ENCODE assay signal across 25 cellular contexts in genomic region chr15:41840673-41841072, GRCh38.
"Had no signal": no experiment of that assay in that cellular context is flagged by ENCODE, and none has a peak within 500 bp of the region (broad histone marks: within the 10 kb centered on the region; RNA-seq: fewer than 3 reads in every experiment).

No MANE protein-coding gene starts in this region.

- H3K27ac Mint-ChIP-seq: activated B cell treated with CpG ODN at 0.5 μM for 24 hours; activated CD4-positive, alpha-beta memory T cell treated with anti-CD3 and anti-CD28 coated beads, Interleukin-2, amount 10 ng/mL, durations not matched to agents 7 days and 5 days; activated CD4-positive, alpha-beta T cell treated with anti-CD3 and anti-CD28 coated beads, Interleukin-2, amount 10 ng/mL, durations not matched to agents 7 days and 5 days; activated naive CD4-positive, alpha-beta T cell treated with anti-CD3 and anti-CD28 coated beads for 36 hours; activated naive CD8-positive, alpha-beta T cell treated with anti-CD3 and anti-CD28 coated beads for 36 hours; activated T-helper 17 cell treated with anti-CD3 and anti-CD28 coated beads, Interleukin-2, amount 50 U/mL, for 72 hours had no signal

- H3K9me3 ChIP-seq: breast epithelium had no signal

- H3K27ac ChIP-seq: breast epithelium, PC-9 had no signal

- H3K4me2 ChIP-seq: PC-9 had no signal

- ATAC-seq: activated T-helper 17 cell treated with anti-CD3 and anti-CD28 coated beads, Interleukin-2, amount 50 U/mL, for 72 hours had no signal

- FAIRE-seq: TTC549 had no signal

- H3K27me3 Mint-ChIP-seq: activated B cell treated with CpG ODN at 0.5 μM for 24 hours; activated CD4-positive, alpha-beta memory T cell treated with anti-CD3 and anti-CD28 coated beads, Interleukin-2, amount 10 ng/mL, durations not matched to agents 7 days and 5 days; activated CD4-positive, alpha-beta T cell treated with anti-CD3 and anti-CD28 coated beads, Interleukin-2, amount 10 ng/mL, durations not matched to agents 7 days and 5 days; activated naive CD8-positive, alpha-beta T cell treated with anti-CD3 and anti-CD28 coated beads for 36 hours; activated T-helper 17 cell treated with anti-CD3 and anti-CD28 coated beads, Interleukin-2, amount 50 U/mL, for 72 hours had no signal

- H3K9me3 Mint-ChIP-seq: activated B cell treated with CpG ODN at 0.5 μM for 24 hours; activated CD4-positive, alpha-beta memory T cell treated with anti-CD3 and anti-CD28 coated beads, Interleukin-2, amount 10 ng/mL, durations not matched to agents 7 days and 5 days; activated CD4-positive, alpha-beta T cell treated with anti-CD3 and anti-CD28 coated beads, Interleukin-2, amount 10 ng/mL, durations not matched to agents 7 days and 5 days; activated naive CD4-positive, alpha-beta T cell treated with anti-CD3 and anti-CD28 coated beads for 36 hours; activated naive CD8-positive, alpha-beta T cell treated with anti-CD3 and anti-CD28 coated beads for 36 hours; activated T-helper 17 cell treated with anti-CD3 and anti-CD28 coated beads, Interleukin-2, amount 50 U/mL, for 72 hours had no signal

- H3K4me1 Mint-ChIP-seq: activated CD4-positive, alpha-beta memory T cell treated with anti-CD3 and anti-CD28 coated beads, Interleukin-2, amount 10 ng/mL, durations not matched to agents 7 days and 5 days; activated CD4-positive, alpha-beta T cell treated with anti-CD3 and anti-CD28 coated beads, Interleukin-2, amount 10 ng/mL, durations not matched to agents 7 days and 5 days; activated naive CD8-positive, alpha-beta T cell treated with anti-CD3 and anti-CD28 coated beads for 36 hours; activated T-helper 17 cell treated with anti-CD3 and anti-CD28 coated beads, Interleukin-2, amount 50 U/mL, for 72 hours had no signal

- DNase-seq: activated B cell treated with CpG ODN at 0.5 μM for 24 hours; activated CD4-positive, alpha-beta memory T cell treated with anti-CD3 and anti-CD28 coated beads, Interleukin-2, amount 10 ng/mL, durations not matched to agents 7 days and 5 days; activated CD4-positive, alpha-beta T cell treated with anti-CD3 and anti-CD28 coated beads for 1 hour; activated CD4-positive, alpha-beta T cell treated with anti-CD3 and anti-CD28 coated beads, Interleukin-2, amount 10 ng/mL, durations not matched to agents 7 days and 5 days; activated gamma-delta T cell; activated naive CD4-positive, alpha-beta T cell treated with anti-CD3 and anti-CD28 coated beads for 36 hours; activated naive CD8-positive, alpha-beta T cell treated with anti-CD3 and anti-CD28 coated beads for 36 hours; activated T-cell treated with anti-CD3 and anti-CD28 coated beads for 4 hours; activated T-cell treated with anti-CD3 and anti-CD28 coated beads, Interleukin-2, amount 50 U/mL, for 48 hours; caudate nucleus; Kasumi-1; KBM-7; NCI-H1105 treated with DMSO at 0.1 percent for 48 hours; NCI-H1436 treated with DMSO at 0.1 percent for 48 hours; NCI-H187; NCI-H2081; NCI-H446; NCI-H524; PC-9; SIG-M5; T-helper 2 cell; T1000 had no signal

- H2AFZ ChIP-seq: PC-9 had no signal

- H3K36me3 Mint-ChIP-seq: activated naive CD8-positive, alpha-beta T cell treated with anti-CD3 and anti-CD28 coated beads for 36 hours had no signal

- H3K4me3 Mint-ChIP-seq: activated B cell treated with CpG ODN at 0.5 μM for 24 hours; activated CD4-positive, alpha-beta memory T cell treated with anti-CD3 and anti-CD28 coated beads, Interleukin-2, amount 10 ng/mL, durations not matched to agents 7 days and 5 days; activated CD4-positive, alpha-beta T cell treated with anti-CD3 and anti-CD28 coated beads, Interleukin-2, amount 10 ng/mL, durations not matched to agents 7 days and 5 days; activated naive CD4-positive, alpha-beta T cell treated with anti-CD3 and anti-CD28 coated beads for 36 hours; activated naive CD8-positive, alpha-beta T cell treated with anti-CD3 and anti-CD28 coated beads for 36 hours; activated T-helper 17 cell treated with anti-CD3 and anti-CD28 coated beads, Interleukin-2, amount 50 U/mL, for 72 hours had no signal

- H3K36me3 ChIP-seq: breast epithelium had no signal

- H3K4me3 ChIP-seq: breast epithelium, PC-9 had no signal

- H3K27me3 ChIP-seq: breast epithelium had no signal
